ENCODE assay signal across 21 cellular contexts in the genomic region with DNA sequence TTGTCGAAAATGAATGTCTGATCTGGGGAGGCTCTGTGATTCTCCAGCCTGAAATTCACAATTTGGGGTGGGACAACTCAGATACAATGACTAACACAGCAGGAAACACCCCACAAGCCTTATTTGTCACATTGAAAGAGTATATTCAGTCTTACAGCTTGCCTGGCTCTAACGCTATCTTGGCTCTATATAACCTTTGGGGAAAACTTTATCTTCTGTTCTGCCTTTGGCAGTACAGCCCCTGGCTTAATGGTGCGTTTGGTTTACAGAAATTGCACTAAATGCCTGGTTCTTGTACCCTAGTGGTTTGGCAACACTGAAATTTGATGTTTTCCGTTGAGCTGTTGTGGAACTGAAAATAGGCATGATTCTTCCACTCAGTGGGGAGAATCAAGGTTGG.
DNase-seq lines count a peak whose midpoint lies in the region; ATAC-seq, FAIRE-seq and TF ChIP-seq lines count a peak whose summit lies in the region.
"Had no signal": no experiment of that assay in that cellular context is flagged by ENCODE, and none has a peak within 500 bp of the region (broad histone marks: within the 10 kb centered on the region; RNA-seq: fewer than 3 reads in every experiment).

No MANE protein-coding gene starts in this region.

- no peak overlapping the region for H4K91ac ChIP-seq in neuronal stem cell (ENCODE audit: low read depth, low read length, poor library complexity)

- no peak overlapping the region for H3K18ac ChIP-seq in neuronal stem cell (ENCODE audit: low read length)

- no peaks in the 10 kb centered on the region for H3K79me1 ChIP-seq in neuronal stem cell (ENCODE audit: low read depth, low read length)

- peaks cover 11% of the 10 kb centered on the region for H3F3A ChIP-seq in PC-3 (ENCODE audit: low read length, unreplicated experiment)

- H3K79me2 ChIP-seq in PC-3 (ENCODE audit: low read length) (no peaks in the 10 kb centered on the region), keratinocyte (ENCODE audit: control insufficient read depth, insufficient read depth, low read length) (peaks cover 2% of the 10 kb centered on the region)

- no peak overlapping the region for H3K14ac ChIP-seq in neuronal stem cell (ENCODE audit: low read length)

- no peak overlapping the region for H2BK12ac ChIP-seq in neuronal stem cell (ENCODE audit: low read length)

- H3K9me1 ChIP-seq in keratinocyte (ENCODE audit: control insufficient read depth, extremely low read depth, insufficient read depth, low read length): no peaks in the 10 kb centered on the region

- H3K27ac ChIP-seq in PC-3 (ENCODE audit: low read length): peak overlapping the region; percentile 80
- no peak overlapping the region for H3K27ac ChIP-seq in keratinocyte (ENCODE audit: control insufficient read depth, insufficient read depth, low read length)
- no peak overlapping the region for H3K27ac ChIP-seq in neuronal stem cell (replicated peaks; ENCODE audit: low read length)
- H3K27ac ChIP-seq: GM23248 had no signal

- H3K9ac ChIP-seq in PC-3 (ENCODE audit: low read length) (no peak overlapping the region), keratinocyte (ENCODE audit: control insufficient read depth, extremely low read depth, insufficient read depth, low read length) (no peak overlapping the region), neuronal stem cell (ENCODE audit: low read depth, low read length, poor library complexity) (no peak overlapping the region)
- H3K9ac ChIP-seq: GM23248 had no signal

- BruUV-seq in PC-3 (replicated peaks; lab: Mats Ljungman, UMichigan): no TSS peak

- H2BK120ac ChIP-seq in neuronal stem cell (ENCODE audit: low read depth, low read length): no peak overlapping the region

- peaks cover 21% of the 10 kb centered on the region for H3K4me1 ChIP-seq in PC-3 (ENCODE audit: insufficient read depth, low read length)
- H3K4me1 ChIP-seq in keratinocyte (ENCODE audit: control insufficient read depth, extremely low read depth, insufficient read depth, low read length): no peaks in the 10 kb centered on the region
- H3K4me1 ChIP-seq in neuronal stem cell (ENCODE audit: control insufficient read depth in 2 of 2, insufficient read depth in 1 of 2, low read depth in 1 of 2, low read length in 2 of 2): no peaks in the 10 kb centered on the region
- H3K4me1 ChIP-seq: BE2C had no signal

- H2BK15ac ChIP-seq in neuronal stem cell (ENCODE audit: low read length): no peak overlapping the region

- TF ChIP-seq CTCF in PC-3 (conservative IDR thresholded peaks at IDR 0.05; ENCODE audit: low read depth, low read length) (no peak), keratinocyte (optimal IDR thresholded peaks at IDR 0.05 in 1 of 3, IDR thresholded peaks at IDR 0.05 in 1 of 3, conservative IDR thresholded peaks at IDR 0.05 in 1 of 3; ENCODE audit: extremely low read depth in 1 of 3, insufficient read depth in 2 of 3, low read length in 3 of 3) (no peak)

- DNase-seq in PC-3 (no peak), RPMI7951 (ENCODE audit: low read depth) (peak; percentile 38), fibroblast of peridontal ligament (ENCODE audit: extremely low read depth) (peak; percentile 10), keratinocyte (ENCODE audit: low read depth, low spot score) (no peak), neuronal stem cell (ENCODE audit: low spot score) (no peak), midbrain (lab: John Stamatoyannopoulos, UW) (no peak), DMS153 (lab: John Stamatoyannopoulos, UW) (no peak)
- DNase-seq: ACHN; BE2C; C1 segment of cervical spinal cord; CD4-positive, CD25-positive, alpha-beta regulatory T cell; CD8-positive, alpha-beta memory T cell; COR-L47; DMS 273 treated with DMSO at 0.1 percent for 48 hours; GM23248; HCEC 1CT had no signal

- H3K9me2 ChIP-seq in PC-3 (replicated peaks; ENCODE audit: low read length): no peaks in the 10 kb centered on the region

- H3K4ac ChIP-seq in neuronal stem cell (ENCODE audit: low read length): no peak overlapping the region

- no peak overlapping the region for H3K23ac ChIP-seq in neuronal stem cell (ENCODE audit: low read depth, low read length, poor library complexity)

- peak; percentile 26 for FAIRE-seq in keratinocyte (lab: Jason Lieb, UNC)
- FAIRE-seq: A204.1, G401.6, GM12891, H54 had no signal

- H4K20me1 ChIP-seq in PC-3 (ENCODE audit: low read length) (no peaks in the 10 kb centered on the region), keratinocyte (ENCODE audit: control insufficient read depth, extremely low read depth, insufficient read depth, low read length) (no peaks in the 10 kb centered on the region)

- H2AK5ac ChIP-seq in neuronal stem cell (ENCODE audit: low read depth, low read length): no peak overlapping the region

- H3K4me2 ChIP-seq in PC-3 (ENCODE audit: low read length) (no peak overlapping the region), keratinocyte (ENCODE audit: control insufficient read depth, extremely low read depth, insufficient read depth, low read depth, low read length) (no peak overlapping the region), neuronal stem cell (ENCODE audit: insufficient read depth, low read length, poor library complexity, severe bottlenecking) (no peak overlapping the region)

- WGBS in neuronal stem cell (ENCODE audit: extremely low coverage in 2 of 2, insufficient read length in 2 of 2, insufficient replicate concordance in 1 of 2), 2 donors: no CpG with 5 or more reads among the region's 4 CpGs

- CTCF ChIA-PET in PC-3 (lab: Charles Lee): no interaction called here

- POLR2A ChIA-PET in PC-3 (lab: Charles Lee; ENCODE audit: unreplicated experiment): no interaction called here

- intact Hi-C loops in PC-3 (cut with micrococcal nuclease): loop anchor here (10.0 kb wide), 1 partner anchor 74 kb away; no protein-coding TSS in a partner anchor

- H3K27me3 ChIP-seq in PC-3 (ENCODE audit: low read length) (no peaks in the 10 kb centered on the region), keratinocyte (ENCODE audit: control insufficient read depth, extremely low read depth, insufficient read depth, low read length) (no peaks in the 10 kb centered on the region), neuronal stem cell (ENCODE audit: control insufficient read depth in 3 of 3, insufficient read depth in 3 of 3, low read depth in 1 of 3, low read length in 3 of 3) (no peaks in the 10 kb centered on the region)
- H3K27me3 ChIP-seq: BE2C had no signal

- dilution Hi-C loops in keratinocyte (cut with MboI; ENCODE audit: extremely low pct_ligation_motif_present, low sequenced_read_pairs): no loop called here

- H2BK5ac ChIP-seq in neuronal stem cell (ENCODE audit: low read length): no peak overlapping the region

- H3K4me3 ChIP-seq in PC-3 (ENCODE audit: low read length) (no peak overlapping the region), keratinocyte (ENCODE audit: control insufficient read depth in 2 of 3, extremely low read depth in 1 of 3, insufficient read depth in 2 of 3, low read depth in 1 of 3, low read length in 3 of 3) (no peak overlapping the region), neuronal stem cell (ENCODE audit: low read length in 2 of 2) (no peak overlapping the region)
- H3K4me3 ChIP-seq: GM23248 had no signal

- no peaks in the 10 kb centered on the region for H3K9me3 ChIP-seq in PC-3 (ENCODE audit: low read length)
- H3K9me3 ChIP-seq in keratinocyte (ENCODE audit: control insufficient read depth, low read depth, low read length): no peaks in the 10 kb centered on the region
- H3K9me3 ChIP-seq in neuronal stem cell (replicated peaks in 1 of 2; ENCODE audit: control insufficient read depth in 2 of 2, insufficient read depth in 1 of 2, low read depth in 1 of 2, low read length in 2 of 2): no peaks in the 10 kb centered on the region
- H3K9me3 ChIP-seq: BE2C had no signal

- H3K36me3 ChIP-seq in PC-3 (ENCODE audit: low read depth, low read length) (no peaks in the 10 kb centered on the region), keratinocyte (ENCODE audit: control insufficient read depth in 2 of 2, extremely low read depth in 1 of 2, insufficient read depth in 2 of 2, low read length in 2 of 2) (peaks cover 2 to 3% of the 10 kb centered on the region in 2 experiments), neuronal stem cell (replicated peaks in 1 of 2; ENCODE audit: control insufficient read depth in 2 of 2, insufficient read depth in 2 of 2, low read length in 2 of 2) (no peaks in the 10 kb centered on the region)
- H3K36me3 ChIP-seq: BE2C had no signal

- H4K8ac ChIP-seq in neuronal stem cell (ENCODE audit: low read depth, low read length): no peak overlapping the region

- no peak overlapping the region for H2AFZ ChIP-seq in PC-3 (ENCODE audit: low read length)
- H2AFZ ChIP-seq in keratinocyte (ENCODE audit: control insufficient read depth, low read length): no peak overlapping the region
- H2AFZ ChIP-seq in neuronal stem cell (ENCODE audit: low read length): no peak overlapping the region
- H2AFZ ChIP-seq: GM23248 had no signal

- no peak for ATAC-seq in PC-3
- no peak for ATAC-seq in HG02642 (IDR thresholded peaks at IDR 0.05; ENCODE audit: poor library complexity, unreplicated experiment)

Comparison
In these comparisons a context has a peak if more than half of its experiments do, and no peak if none do; other contexts are left out.
1. DNase-seq: peak in RPMI7951 (single experiment) and fibroblast of peridontal ligament (single experiment); none in PC-3 (single experiment), keratinocyte (single experiment), neuronal stem cell (single experiment), midbrain (single experiment) and DMS153 (single experiment).